ENCODE assay signal across 16 cellular contexts in the genomic region with DNA sequence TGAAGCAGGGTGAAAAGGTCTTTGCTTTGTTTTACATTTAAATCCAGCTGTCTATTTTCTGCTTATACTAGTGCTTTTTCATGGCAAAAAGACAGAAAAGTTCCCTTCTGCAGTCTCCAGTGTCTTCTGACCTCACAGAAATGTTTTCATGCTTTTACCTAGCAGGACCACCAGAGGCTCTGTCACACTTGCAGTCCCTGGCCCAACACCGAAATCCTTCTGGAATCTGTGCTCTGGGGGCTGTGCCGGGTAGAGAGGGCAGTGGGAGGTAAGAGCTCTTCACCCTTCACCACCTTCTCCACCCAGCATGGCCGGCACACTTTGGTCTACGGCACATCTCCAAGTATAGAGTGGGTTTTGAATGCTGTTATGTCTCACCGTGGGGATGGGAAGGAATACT. TPM values are rescaled to one million over a fixed set of nuclear protein-coding genes. Genes with fewer than 3 reads are reported as not detected.
DNase-seq lines count a peak whose midpoint lies in the region; ATAC-seq and TF ChIP-seq lines count a peak whose summit lies in the region.
"Had no signal": no experiment of that assay in that cellular context is flagged by ENCODE, and none has a peak within 500 bp of the region (broad histone marks: within the 10 kb centered on the region; RNA-seq: fewer than 3 reads in every experiment).

No MANE protein-coding gene starts in this region.

- no peak overlapping the region for H3K56ac ChIP-seq in mesendoderm (ENCODE audit: low read length)

- H4K8ac ChIP-seq in mesendoderm (ENCODE audit: low read depth, low read length): no peak overlapping the region

- no peak overlapping the region for H3K23ac ChIP-seq in mesendoderm (ENCODE audit: low read length)

- no peak overlapping the region for H3K9ac ChIP-seq in mesendoderm (ENCODE audit: low read length)

- H3K4me3 ChIP-seq in HEK293 (ENCODE audit: low read depth, low read length) (no peak overlapping the region), astrocyte of the spinal cord (ENCODE audit: low read depth, low read length) (no peak overlapping the region), mesendoderm (ENCODE audit: low read length) (no peak overlapping the region), vagina (no peak overlapping the region)
- H3K4me3 ChIP-seq: gastrocnemius medialis had no signal

- H3K27me3 ChIP-seq in mesendoderm (ENCODE audit: insufficient read depth, low read length, poor library complexity) (no peaks in the 10 kb centered on the region), vagina (no peaks in the 10 kb centered on the region)
- H3K27me3 ChIP-seq: gastrocnemius medialis had no signal

- H3K36me3 ChIP-seq in HEK293 (ENCODE audit: control insufficient read depth in 2 of 2, insufficient read depth in 1 of 2, low read length in 2 of 2) (peaks cover 3 to 32% of the 10 kb centered on the region in 2 experiments; a peak in 2 of 3 replicates), mesendoderm (ENCODE audit: control insufficient read depth, insufficient read depth, low read length) (no peaks in the 10 kb centered on the region), vagina (no peaks in the 10 kb centered on the region)

- no peaks in the 10 kb centered on the region for H3K79me2 ChIP-seq in mesendoderm (ENCODE audit: control insufficient read depth, insufficient read depth, low read length)

- H3K79me1 ChIP-seq in mesendoderm (ENCODE audit: low read length): no peaks in the 10 kb centered on the region

- CTCF ChIA-PET in HEK293 (lab: Yijun Ruan, JAX): interaction anchor here (0.6 to 1.2 kb wide), 4 partner anchors 33 to 493 kb away, joined by 3 to 5 read pairs (median 3); no protein-coding TSS in a partner anchor

- H2BK120ac ChIP-seq in mesendoderm (ENCODE audit: low read depth, low read length): no peak overlapping the region

- no peak overlapping the region for H2AK5ac ChIP-seq in mesendoderm (ENCODE audit: low read length)

- no peak overlapping the region for H2BK15ac ChIP-seq in mesendoderm (replicated peaks; ENCODE audit: low read depth)

- intact Hi-C loops in vagina (cut with DNase I): no loop called here

- no peak overlapping the region for H4K5ac ChIP-seq in mesendoderm (ENCODE audit: low read length)

- H2BK5ac ChIP-seq in mesendoderm (ENCODE audit: low read length): no peak overlapping the region

- WGBS in mesendoderm (ENCODE audit: extremely low coverage, insufficient coverage, low lambda C conversion rate): no CpG with 5 or more reads among the region's 5 CpGs

- H3K4ac ChIP-seq in mesendoderm (ENCODE audit: low read depth, low read length): no peak overlapping the region

- H3K4me1 ChIP-seq in HEK293 (ENCODE audit: control insufficient read depth, insufficient read depth, low read length): no peaks in the 10 kb centered on the region
- no peaks in the 10 kb centered on the region for H3K4me1 ChIP-seq in mesendoderm (ENCODE audit: control insufficient read depth, low read depth, low read length)
- H3K4me1 ChIP-seq in vagina: no peaks in the 10 kb centered on the region
- H3K4me1 ChIP-seq: gastrocnemius medialis had no signal

- TF ChIP-seq CTCF in HEK293 (tag by site-specific recombination; IDR thresholded peaks at IDR 0.05) (0 out of 2 replicates have a peak, but pooled peaks have one; percentile 11), astrocyte of the spinal cord (IDR thresholded peaks at IDR 0.05; ENCODE audit: low read depth, low read length) (peak; percentile 33), vagina (IDR thresholded peaks at IDR 0.05) (no peak)

- no peaks in the 10 kb centered on the region for H3K9me3 ChIP-seq in HEK293 (ENCODE audit: control insufficient read depth, insufficient read depth, low read depth, low read length)
- H3K9me3 ChIP-seq in vagina: no peaks in the 10 kb centered on the region
- H3K9me3 ChIP-seq: gastrocnemius medialis had no signal

- POLR2A ChIA-PET in HEK293 (lab: Yijun Ruan, JAX): no interaction called here

- in situ Hi-C loops in astrocyte of the spinal cord (cut with HindIII; ENCODE audit: low sequenced_read_pairs): no loop called here

- no peak for TF ChIP-seq POLR2A in vagina (IDR thresholded peaks at IDR 0.05)

- no peak overlapping the region for H3K4me2 ChIP-seq in mesendoderm (ENCODE audit: low read length)

- no peak overlapping the region for H3K27ac ChIP-seq in HEK293 (ENCODE audit: extremely low read depth, low read depth, low read length)
- H3K27ac ChIP-seq in mesendoderm (ENCODE audit: low read depth, low read length): no peak overlapping the region
- H3K27ac ChIP-seq in vagina: no peak overlapping the region
- H3K27ac ChIP-seq: gastrocnemius medialis had no signal

- peak; percentile 47 for DNase-seq in D341Med (ENCODE audit: low spot score)
- no peak for DNase-seq in astrocyte of the spinal cord (ENCODE audit: low read depth, low spot score)
- peak; percentile 82 for DNase-seq in mesendoderm
- no peak for DNase-seq in vagina (ENCODE audit: extremely low spot score in 2 of 2)
- DNase-seq in amniotic stem cell (lab: John Stamatoyannopoulos, UW): no peak
- DNase-seq: activated CD4-positive, alpha-beta T cell treated with anti-CD3 and anti-CD28 coated beads, Interleukin-2, amount 10 ng/mL, durations not matched to agents 7 days and 5 days; aorta; C1 segment of cervical spinal cord; gastrocnemius medialis; NCI-H226 had no signal

- ATAC-seq in HG03378 (IDR thresholded peaks at IDR 0.05; ENCODE audit: unreplicated experiment): no peak
- no peak for ATAC-seq in GM18909 (IDR thresholded peaks at IDR 0.05; ENCODE audit: poor library complexity, unreplicated experiment)
- ATAC-seq: gastrocnemius medialis had no signal

- H3K18ac ChIP-seq in mesendoderm (ENCODE audit: low read length): no peak overlapping the region

TF ChIP-seq in HEK293, 187 proteins besides CTCF, POLR2A, EP300 and RAD21:
- TF ChIP-seq ZNF600 (tag by site-specific recombination; IDR thresholded peaks at IDR 0.05) (peak; percentile 71), HOXD13 (CRISPR knock-in tag; IDR thresholded peaks at IDR 0.05; ENCODE audit: borderline replicate concordance) (no peak), ZNF629 (tag by site-specific recombination; IDR thresholded peaks at IDR 0.05) (no peak), FEZF1 (tag by site-specific recombination; IDR thresholded peaks at IDR 0.05) (no peak)
- TF ChIP-seq, protein P1, sequence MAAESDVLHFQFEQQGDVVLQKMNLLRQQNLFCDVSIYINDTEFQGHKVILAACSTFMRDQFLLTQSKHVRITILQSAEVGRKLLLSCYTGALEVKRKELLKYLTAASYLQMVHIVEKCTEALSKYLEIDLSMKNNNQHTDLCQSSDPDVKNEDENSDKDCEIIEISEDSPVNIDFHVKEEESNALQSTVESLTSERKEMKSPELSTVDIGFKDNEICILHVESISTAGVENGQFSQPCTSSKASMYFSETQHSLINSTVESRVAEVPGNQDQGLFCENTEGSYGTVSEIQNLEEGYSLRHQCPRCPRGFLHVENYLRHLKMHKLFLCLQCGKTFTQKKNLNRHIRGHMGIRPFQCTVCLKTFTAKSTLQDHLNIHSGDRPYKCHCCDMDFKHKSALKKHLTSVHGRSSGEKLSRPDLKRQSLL (tag by site-specific recombination; IDR thresholded peaks at IDR 0.05): no peak

RNA-seq across cellular contexts. Expression of a gene that starts 20.8 kb away (rescaled TPM):
- 0.13 TPM for polyA plus RNA-seq in mesendoderm (2013, experiment 1 of 2)
- 0.25 TPM for polyA plus RNA-seq in mesendoderm (2013, experiment 2 of 2)
- total RNA-seq in vagina: not detected
- total RNA-seq: activated CD4-positive, alpha-beta T cell treated with anti-CD3 and anti-CD28 coated beads, Interleukin-2, amount 10 ng/mL, durations not matched to agents 7 days and 5 days; aorta; gastrocnemius medialis; mucosa of gallbladder; T-helper 1 cell treated with Interleukin-12 subunit alpha and Interleukin-12 subunit beta and Interleukin-4 antibody, amounts not matched to agents 30 ng/mL and 1 ng/mL, for 36 hours had no signal
- polyA plus RNA-seq: aorta had no signal

RNA-seq across cellular contexts. Expression of a gene that starts 21.0 kb away (rescaled TPM):
- polyA plus RNA-seq in mesendoderm (2013, experiment 1 of 2): 26.9 TPM
- 26.2 TPM for polyA plus RNA-seq in mesendoderm (2013, experiment 2 of 2)
- total RNA-seq in vagina: 38.5 TPM

RNA-seq across cellular contexts. Expression of a gene that starts 50.2 kb away (rescaled TPM):
- polyA plus RNA-seq in mesendoderm (2013, experiment 1 of 2): 6.2 TPM
- polyA plus RNA-seq in mesendoderm (2013, experiment 2 of 2): 6.5 TPM
- 4.9 TPM for total RNA-seq in vagina

RNA-seq across cellular contexts. Expression of a gene that starts 57.2 kb away (rescaled TPM):
- 9.2 TPM for polyA plus RNA-seq in mesendoderm (2013, experiment 1 of 2)
- polyA plus RNA-seq in mesendoderm (2013, experiment 2 of 2): 9.5 TPM
- 36.1 TPM for total RNA-seq in vagina

RNA-seq across cellular contexts. Expression of a gene that starts 59.0 kb away (rescaled TPM):
- polyA plus RNA-seq in mesendoderm (2013, experiment 1 of 2): 0.10 TPM
- 0.08 TPM for polyA plus RNA-seq in mesendoderm (2013, experiment 2 of 2)
- total RNA-seq in vagina: not detected
- total RNA-seq: aorta, gastrocnemius medialis had no signal
- polyA plus RNA-seq: aorta, keratinocyte had no signal

Comparison
In these comparisons a context has a peak if more than half of its experiments do, and no peak if none do; other contexts are left out.
1. DNase-seq: peak in D341Med (single experiment) and mesendoderm (single experiment); none in astrocyte of the spinal cord (single experiment), vagina (0 of 2) and amniotic stem cell (single experiment).
2. CTCF ChIP-seq: peak in HEK293 (single experiment) and astrocyte of the spinal cord (single experiment); none in vagina (0 of 3).